Comparison of ENCODE assay signal across 12 cellular contexts in genomic region chr6:79246891-79247290, GRCh38. TPM values are rescaled to one million over a fixed set of nuclear protein-coding genes. Genes with fewer than 3 reads are reported as not detected.
DNase-seq lines count a peak whose midpoint lies in the region; ATAC-seq and TF ChIP-seq lines count a peak whose summit lies in the region.
"Had no signal": no experiment of that assay in that cellular context is flagged by ENCODE, and none has a peak within 500 bp of the region (broad histone marks: within the 10 kb centered on the region; RNA-seq: fewer than 3 reads in every experiment).

No MANE protein-coding gene starts in this region.

- no peak for TF ChIP-seq EP300 in SK-N-SH (IDR thresholded peaks at IDR 0.05; ENCODE audit: borderline replicate concordance in 1 of 2, low read depth in 1 of 2, low read length in 1 of 2)

- no peak overlapping the region for H3K27ac Mint-ChIP-seq in CD8-positive, alpha-beta memory T cell

- peak; percentile 82 for ATAC-seq in GM18502 (IDR thresholded peaks at IDR 0.05; ENCODE audit: poor library complexity, unreplicated experiment)
- peak; percentile 85 for ATAC-seq in GM19463 (IDR thresholded peaks at IDR 0.05; ENCODE audit: unreplicated experiment)
- peak; percentile 77 for ATAC-seq in HG02870 (IDR thresholded peaks at IDR 0.05; ENCODE audit: unreplicated experiment)
- peak; percentile 79 for ATAC-seq in HG03520 (IDR thresholded peaks at IDR 0.05; ENCODE audit: unreplicated experiment)

- no peak overlapping the region for H3K4me3 Mint-ChIP-seq in CD8-positive, alpha-beta memory T cell

- H3K79me2 ChIP-seq in SK-N-SH (ENCODE audit: insufficient read depth), result no peaks in the 10 kb centered on the region

- H3K9me3 Mint-ChIP-seq in CD8-positive, alpha-beta memory T cell, result no peaks in the 10 kb centered on the region

- DNase-seq in NCI-H146 (lab: John Stamatoyannopoulos, UW) (no peak), SK-N-SH (no peak), COLO829 (ENCODE audit: low spot score) (no peak)
- no peak for DNase-seq in CD8-positive, alpha-beta memory T cell
- DNase-seq: activated CD4-positive, CD25-positive, alpha-beta regulatory T cell; activated gamma-delta T cell treated with Interleukin-2 at 50 U/mL for 16 hours; NCI-H226 had no signal

- POLR2A ChIA-PET in SK-N-SH (lab: Yijun Ruan, JAX), result no interaction called here
- POLR2A ChIA-PET in CD8-positive, alpha-beta memory T cell (lab: Charles Lee), result no interaction called here

- H3K4me3 ChIP-seq in SK-N-SH (ENCODE audit: low read depth in 2 of 2, low read length in 1 of 2), result no peak overlapping the region
- no peak overlapping the region for H3K4me3 ChIP-seq in CD8-positive, alpha-beta memory T cell (ENCODE audit: low read length)
- H3K4me3 ChIP-seq: smooth muscle cell had no signal

- no peaks in the 10 kb centered on the region for H3K9me2 ChIP-seq in SK-N-SH

- no peak overlapping the region for H2AFZ ChIP-seq in SK-N-SH (ENCODE audit: low read depth)

- no peaks in the 10 kb centered on the region for H3K4me1 ChIP-seq in SK-N-SH (ENCODE audit: control insufficient read depth in 1 of 2, insufficient read depth in 2 of 2, low read depth in 1 of 2, low read length in 1 of 2)
- no peaks in the 10 kb centered on the region for H3K4me1 ChIP-seq in CD8-positive, alpha-beta memory T cell (ENCODE audit: insufficient read depth, low read length)

- CTCF ChIA-PET in SK-N-SH (lab: Yijun Ruan, JAX), result no interaction called here
- CTCF ChIA-PET in CD8-positive, alpha-beta memory T cell (lab: Charles Lee), result interaction anchor here (0.7 kb wide), 1 partner anchor 11 kb away, joined by 3 read pairs; no protein-coding TSS in a partner anchor

- H3K9me3 ChIP-seq in SK-N-SH, result no peaks in the 10 kb centered on the region
- H3K9me3 ChIP-seq in CD8-positive, alpha-beta memory T cell (ENCODE audit: low read length), result no peaks in the 10 kb centered on the region

- H3K27me3 ChIP-seq in SK-N-SH (ENCODE audit: insufficient read depth), result no peaks in the 10 kb centered on the region
- no peaks in the 10 kb centered on the region for H3K27me3 ChIP-seq in CD8-positive, alpha-beta memory T cell (ENCODE audit: insufficient read depth, low read length, poor library complexity, severe bottlenecking)

- no peaks in the 10 kb centered on the region for H3K4me1 Mint-ChIP-seq in CD8-positive, alpha-beta memory T cell

- H3K27me3 Mint-ChIP-seq in CD8-positive, alpha-beta memory T cell, result no peaks in the 10 kb centered on the region

- H4K20me1 ChIP-seq in SK-N-SH (ENCODE audit: insufficient read depth), result no peaks in the 10 kb centered on the region

- no peak overlapping the region for H3K4me2 ChIP-seq in SK-N-SH
- H3K4me2 ChIP-seq: smooth muscle cell had no signal

- H3F3A ChIP-seq in SK-N-SH (replicated peaks; ENCODE audit: insufficient read depth), result no peaks in the 10 kb centered on the region

- TF ChIP-seq RAD21 in SK-N-SH (IDR thresholded peaks at IDR 0.05; ENCODE audit: low read length), result no peak

- TF ChIP-seq CTCF in SK-N-SH (IDR thresholded peaks at IDR 0.05), result no peak

- no peak overlapping the region for H3K9ac ChIP-seq in SK-N-SH

- no peaks in the 10 kb centered on the region for H3K36me3 ChIP-seq in SK-N-SH (replicated peaks in 1 of 2; ENCODE audit: control insufficient read depth in 1 of 2, insufficient read depth in 2 of 2, low read length in 1 of 2)
- no peaks in the 10 kb centered on the region for H3K36me3 ChIP-seq in CD8-positive, alpha-beta memory T cell (ENCODE audit: insufficient read depth, low read length)

- no peaks in the 10 kb centered on the region for H3K36me3 Mint-ChIP-seq in CD8-positive, alpha-beta memory T cell

- no peak overlapping the region for H3K27ac ChIP-seq in SK-N-SH (ENCODE audit: low read depth in 2 of 2, low read length in 1 of 2)
- no peak overlapping the region for H3K27ac ChIP-seq in CD8-positive, alpha-beta memory T cell (ENCODE audit: low read depth, low read length)

TF ChIP-seq in SK-N-SH, 30 proteins besides CTCF, POLR2A, EP300 and RAD21:
- no peak for TF ChIP-seq RFX5 (IDR thresholded peaks at IDR 0.05; ENCODE audit: low read length)
- no peak for TF ChIP-seq MEF2A (IDR thresholded peaks at IDR 0.05; ENCODE audit: borderline replicate concordance, low read depth)
- TF ChIP-seq TEAD4 (IDR thresholded peaks at IDR 0.05; ENCODE audit: borderline replicate concordance, insufficient read depth), result no peak
- TF ChIP-seq, protein P1, sequence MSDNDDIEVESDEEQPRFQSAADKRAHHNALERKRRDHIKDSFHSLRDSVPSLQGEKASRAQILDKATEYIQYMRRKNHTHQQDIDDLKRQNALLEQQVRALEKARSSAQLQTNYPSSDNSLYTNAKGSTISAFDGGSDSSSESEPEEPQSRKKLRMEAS (IDR thresholded peaks at IDR 0.05; ENCODE audit: low read depth), result no peak

RNA-seq across cellular contexts. Expression of gene HMGN3, which starts 12.4 kb away (rescaled TPM):
- polyA plus RNA-seq in SK-N-SH (2012; rRNA removed), result 57.6 and 64.5 TPM in 2 replicates
- 72.9 and 119 TPM in 2 replicates for polyA plus RNA-seq in SK-N-SH (2012; cell fraction: cytosol; rRNA removed)
- polyA plus RNA-seq in SK-N-SH (2012; cell fraction: nucleus; rRNA removed), result 48.8 and 72.9 TPM in 2 replicates
- 10 to 100 TPM; 41.4 to 44.5 TPM for total RNA-seq in CD8-positive, alpha-beta memory T cell
- 111 TPM for polyA plus RNA-seq in CD8-positive, alpha-beta memory T cell
